13 cellular contexts compared by ENCODE assay signal in the genomic region with DNA sequence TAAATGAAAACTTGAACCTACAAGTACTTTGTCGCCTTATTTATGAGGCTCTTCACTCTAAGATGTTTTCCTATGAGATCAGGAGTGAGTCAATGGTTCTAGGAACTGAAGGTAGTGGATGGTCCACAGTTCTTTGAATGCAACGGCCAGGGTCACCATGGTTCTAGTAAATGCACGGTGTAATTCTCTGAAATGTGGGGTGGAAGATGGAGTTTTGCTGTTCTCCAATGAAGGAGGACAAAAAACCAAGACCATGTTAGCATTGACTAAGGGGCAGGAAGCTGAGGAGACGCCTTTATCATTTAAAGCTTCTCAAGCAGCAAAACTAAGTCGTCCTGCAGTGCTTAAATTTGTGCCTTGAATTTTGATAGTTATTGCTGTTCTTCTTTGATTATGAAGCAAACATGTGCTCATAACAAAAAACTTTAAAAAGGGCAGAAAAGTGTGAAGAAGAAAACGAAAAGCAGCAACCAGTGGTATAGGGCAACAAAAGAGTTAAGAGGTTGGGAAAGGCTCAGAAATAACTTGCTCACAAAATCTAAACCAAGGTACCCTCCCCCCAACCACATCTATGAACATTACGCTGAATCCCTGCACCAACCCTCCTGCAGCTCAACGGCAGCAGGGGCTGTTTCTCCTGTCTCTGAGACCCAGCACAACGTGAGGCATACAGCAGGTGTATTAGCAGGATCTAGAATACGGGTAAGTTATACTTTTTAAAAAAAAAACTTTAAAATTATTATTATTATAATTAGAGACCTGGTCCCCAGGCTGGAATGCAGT.
DNase-seq lines count a peak whose midpoint lies in the region; ATAC-seq and TF ChIP-seq lines count a peak whose summit lies in the region.
"Had no signal": no experiment of that assay in that cellular context is flagged by ENCODE, and none has a peak within 500 bp of the region (broad histone marks: within the 10 kb centered on the region; RNA-seq: fewer than 3 reads in every experiment).

No MANE protein-coding gene starts in this region.

- peaks cover 93% of the 10 kb centered on the region for H4K20me1 ChIP-seq in smooth muscle cell (ENCODE audit: low read depth)

- no peak overlapping the region for H2AFZ ChIP-seq in smooth muscle cell (ENCODE audit: low read depth)

- WGBS in smooth muscle cell (ENCODE audit: low lambda C conversion rate): 53% methylated on average over 10 of the region's 10 CpGs

- H3F3A ChIP-seq in smooth muscle cell (ENCODE audit: low read depth): peaks cover 3% of the 10 kb centered on the region

- no peaks in the 10 kb centered on the region for H3K27me3 Mint-ChIP-seq in T-helper 2 cell treated with Interferon-gamma antibody and Interleukin-4, amounts not matched to agents 5 μg/mL and 100 μg/mL, for 36 hours (ENCODE audit: low read depth)
- H3K27me3 Mint-ChIP-seq in activated naive CD8-positive, alpha-beta T cell treated with anti-CD3 and anti-CD28 coated beads, Interleukin-2, amount 50 U/mL, for 24 hours: no peaks in the 10 kb centered on the region

- H3K9me3 Mint-ChIP-seq in T-helper 2 cell treated with Interferon-gamma antibody and Interleukin-4, amounts not matched to agents 5 μg/mL and 100 μg/mL, for 36 hours: no peaks in the 10 kb centered on the region
- H3K9me3 Mint-ChIP-seq in activated naive CD8-positive, alpha-beta T cell treated with anti-CD3 and anti-CD28 coated beads, Interleukin-2, amount 50 U/mL, for 24 hours: no peaks in the 10 kb centered on the region

- TF ChIP-seq CTCF in smooth muscle cell (IDR thresholded peaks at IDR 0.05; ENCODE audit: borderline replicate concordance, insufficient read depth, poor library complexity, severe bottlenecking): no peak

- no peak overlapping the region for H3K9ac ChIP-seq in smooth muscle cell (ENCODE audit: low read depth)

- H3K4me2 ChIP-seq in smooth muscle cell: peak overlapping the region; percentile 51

- H3K4me3 ChIP-seq in smooth muscle cell: no peak overlapping the region
- H3K4me3 ChIP-seq: thoracic aorta had no signal

- H3K27ac Mint-ChIP-seq in T-helper 2 cell treated with Interferon-gamma antibody and Interleukin-4, amounts not matched to agents 5 μg/mL and 100 μg/mL, for 36 hours: peak overlapping the region; percentile 93
- peak overlapping the region; percentile 96 for H3K27ac Mint-ChIP-seq in activated naive CD8-positive, alpha-beta T cell treated with anti-CD3 and anti-CD28 coated beads, Interleukin-2, amount 50 U/mL, for 24 hours

- H3K27ac ChIP-seq in smooth muscle cell (ENCODE audit: low read depth): peak overlapping the region; percentile 2
- H3K27ac ChIP-seq: 22Rv1, brain microvascular endothelial cell had no signal

- ATAC-seq in activated naive CD8-positive, alpha-beta T cell treated with anti-CD3 and anti-CD28 coated beads, Interleukin-2, amount 50 U/mL, for 24 hours: peak; percentile 54
- ATAC-seq in GM19328 (IDR thresholded peaks at IDR 0.05; ENCODE audit: unreplicated experiment): no peak

- peak; percentile 11 for DNase-seq in NK-92 treated with Interleukin-12 subunit alpha and Interleukin-12 subunit beta, amount 100 ng/mL, for 24 hours (lab: John Stamatoyannopoulos, UW)
- no peak for DNase-seq in NK-92 (lab: John Stamatoyannopoulos, UW; ENCODE audit: unreplicated experiment)
- no peak for DNase-seq in T-helper 2 cell treated with Interferon-gamma antibody and Interleukin-4, amounts not matched to agents 5 μg/mL and 100 μg/mL, for 36 hours (ENCODE audit: low spot score)
- no peak for DNase-seq in activated naive CD8-positive, alpha-beta T cell treated with anti-CD3 and anti-CD28 coated beads, Interleukin-2, amount 50 U/mL, for 24 hours
- no peak for DNase-seq in smooth muscle cell (lab: John Stamatoyannopoulos, UW; ENCODE audit: unreplicated experiment)
- DNase-seq in KG1 (lab: John Stamatoyannopoulos, UW): no peak
- DNase-seq in DMS153 (lab: John Stamatoyannopoulos, UW): no peak
- DNase-seq: brain microvascular endothelial cell, COR-L47, HCEC 1CT had no signal

- peak overlapping the region; percentile 79 for H3K4me3 Mint-ChIP-seq in T-helper 2 cell treated with Interferon-gamma antibody and Interleukin-4, amounts not matched to agents 5 μg/mL and 100 μg/mL, for 36 hours
- H3K4me3 Mint-ChIP-seq in activated naive CD8-positive, alpha-beta T cell treated with anti-CD3 and anti-CD28 coated beads, Interleukin-2, amount 50 U/mL, for 24 hours: peak overlapping the region; percentile 69

- H3K79me2 ChIP-seq in smooth muscle cell (ENCODE audit: low read depth): peaks cover 72% of the 10 kb centered on the region

- peaks cover 40% of the 10 kb centered on the region for H3K4me1 ChIP-seq in smooth muscle cell (ENCODE audit: low read depth)

- peaks cover 24% of the 10 kb centered on the region for H3K36me3 Mint-ChIP-seq in T-helper 2 cell treated with Interferon-gamma antibody and Interleukin-4, amounts not matched to agents 5 μg/mL and 100 μg/mL, for 36 hours (ENCODE audit: low read depth)
- H3K36me3 Mint-ChIP-seq in activated naive CD8-positive, alpha-beta T cell treated with anti-CD3 and anti-CD28 coated beads, Interleukin-2, amount 50 U/mL, for 24 hours (ENCODE audit: low read depth): peaks cover 6% of the 10 kb centered on the region

- H3K4me1 Mint-ChIP-seq in T-helper 2 cell treated with Interferon-gamma antibody and Interleukin-4, amounts not matched to agents 5 μg/mL and 100 μg/mL, for 36 hours (ENCODE audit: low read depth): peaks cover 75% of the 10 kb centered on the region
- H3K4me1 Mint-ChIP-seq in activated naive CD8-positive, alpha-beta T cell treated with anti-CD3 and anti-CD28 coated beads, Interleukin-2, amount 50 U/mL, for 24 hours: peaks cover 91% of the 10 kb centered on the region

- H3K36me3 ChIP-seq in smooth muscle cell (ENCODE audit: low read depth): no peaks in the 10 kb centered on the region
- H3K36me3 ChIP-seq: thoracic aorta had no signal

- H3K27me3 ChIP-seq in smooth muscle cell (ENCODE audit: low read depth): no peaks in the 10 kb centered on the region
- H3K27me3 ChIP-seq: brain microvascular endothelial cell had no signal

- H3K9me3 ChIP-seq in smooth muscle cell (replicated peaks; ENCODE audit: low read depth): no peaks in the 10 kb centered on the region
- H3K9me3 ChIP-seq: thoracic aorta had no signal
